Comparison of ENCODE assay signal across 9 cellular contexts in the genomic region with DNA sequence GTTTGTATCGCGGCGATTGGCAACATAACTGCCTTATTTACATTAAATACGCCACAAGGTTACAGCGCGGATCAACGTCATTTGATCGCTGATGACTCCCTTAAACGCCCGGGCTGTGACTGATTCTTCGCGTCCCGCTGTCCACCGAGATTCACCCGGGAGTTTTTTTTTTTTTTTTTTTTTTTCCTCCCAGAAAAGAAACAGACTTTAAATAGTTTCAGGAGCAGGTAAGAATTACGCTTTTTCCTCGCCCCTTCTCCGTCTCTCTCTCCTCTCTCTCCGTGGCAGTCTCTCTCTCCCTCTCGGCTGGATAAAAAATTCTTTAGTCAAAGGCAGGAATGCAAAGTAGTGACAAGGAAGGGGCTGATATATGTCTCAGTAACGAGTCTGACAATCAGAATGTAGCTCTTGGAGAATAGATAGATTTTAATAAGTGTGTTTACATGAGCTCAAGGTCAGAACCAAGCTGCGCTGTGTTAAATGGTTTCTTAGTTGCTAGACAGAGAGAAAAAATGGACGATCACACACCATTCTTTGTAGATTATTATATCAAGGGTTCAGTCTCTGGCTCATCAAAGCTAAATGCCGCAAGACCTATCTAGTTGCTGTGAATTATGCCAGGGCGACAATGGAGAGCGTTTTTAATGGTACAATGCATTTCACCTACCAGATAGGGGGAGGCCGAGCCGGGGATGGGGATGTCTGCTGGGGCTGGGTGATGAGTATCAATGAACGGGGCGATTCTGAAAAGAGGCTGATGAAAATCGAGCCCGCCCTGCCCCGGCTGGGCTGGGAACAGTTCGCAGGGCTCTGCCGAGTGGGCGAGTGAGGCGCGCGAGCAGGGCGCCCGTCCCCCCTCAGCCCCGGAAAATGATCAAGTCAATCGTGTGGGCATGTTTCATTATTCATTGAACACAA.
DNase-seq lines count a peak whose midpoint lies in the region; ATAC-seq and TF ChIP-seq lines count a peak whose summit lies in the region.
"Had no signal": no experiment of that assay in that cellular context is flagged by ENCODE, and none has a peak within 500 bp of the region (broad histone marks: within the 10 kb centered on the region; RNA-seq: fewer than 3 reads in every experiment).

No MANE protein-coding gene starts in this region.

- H3K9ac ChIP-seq in PC-3 (ENCODE audit: low read length) = no peak overlapping the region
- no peak overlapping the region for H3K9ac ChIP-seq in fibroblast of lung (ENCODE audit: insufficient read depth, low read length)

- no peaks in the 10 kb centered on the region for H3K9me2 ChIP-seq in PC-3 (replicated peaks; ENCODE audit: low read length)

- H3K4me3 ChIP-seq in PC-3 (ENCODE audit: low read length) (0 out of 2 replicates have a peak overlapping the region, but pooled peaks have one; percentile 21), fibroblast of lung (replicated peaks in 1 of 4; ENCODE audit: control extremely low read depth in 1 of 4, insufficient read depth in 1 of 4, low read depth in 3 of 4, low read length in 4 of 4) (peak overlapping the region; percentile 20 to 29 (median 24)), sigmoid colon (peak overlapping the region; percentile 17 to 65 (median 62))

- peaks cover 42% of the 10 kb centered on the region for H3K27me3 ChIP-seq in PC-3 (ENCODE audit: low read length)
- peaks cover 13% of the 10 kb centered on the region for H3K27me3 ChIP-seq in fibroblast of lung (ENCODE audit: control insufficient read depth, insufficient read depth, low read length)
- peaks cover 30 to 100% (median 68%) of the 10 kb centered on the region in 3 donors for H3K27me3 ChIP-seq in sigmoid colon

- DNase-seq in GM03348 (ENCODE audit: low spot score) = peak; percentile 64
- DNase-seq in PC-3 = no peak
- peak in 1 of 2 donors; percentile 9 for DNase-seq in fibroblast of lung (ENCODE audit: low read depth in 2 of 2)
- DNase-seq in sigmoid colon = peak; percentile 53
- DNase-seq in foreskin melanocyte = no peak
- DNase-seq in NCI-H187 (lab: John Stamatoyannopoulos, UW) = no peak
- no peak for DNase-seq in activated effector memory CD4-positive, alpha-beta T cell treated with anti-CD3 and anti-CD28 coated beads, Interleukin-2, amount 50 U/mL, for 16 hours

- no TSS peak for BruUV-seq in PC-3 (replicated peaks; lab: Mats Ljungman, UMichigan)

- H2AFZ ChIP-seq in PC-3 (ENCODE audit: low read length) (no peak overlapping the region), fibroblast of lung (ENCODE audit: low read length) (no peak overlapping the region)

- H3K9me3 ChIP-seq in PC-3 (ENCODE audit: low read length) (no peaks in the 10 kb centered on the region), fibroblast of lung (ENCODE audit: control insufficient read depth, insufficient read depth, low read depth, low read length) (no peaks in the 10 kb centered on the region), sigmoid colon (no peaks in the 10 kb centered on the region)

- H3K4me2 ChIP-seq in PC-3 (ENCODE audit: low read length) = no peak overlapping the region
- peak overlapping the region; percentile 82 for H3K4me2 ChIP-seq in fibroblast of lung (ENCODE audit: extremely low read depth, insufficient read depth, low read length)

- H3K79me2 ChIP-seq in PC-3 (ENCODE audit: low read length) (no peaks in the 10 kb centered on the region), fibroblast of lung (ENCODE audit: control insufficient read depth, insufficient read depth, low read length) (no peaks in the 10 kb centered on the region)

- H3F3A ChIP-seq in PC-3 (ENCODE audit: low read length, unreplicated experiment) = no peaks in the 10 kb centered on the region

- ATAC-seq in PC-3 (no peak), GM19023 (IDR thresholded peaks at IDR 0.05; ENCODE audit: unreplicated experiment) (no peak)
- ATAC-seq: HCT116 had no signal

- POLR2A ChIA-PET in PC-3 (lab: Charles Lee; ENCODE audit: unreplicated experiment) = no interaction called here

- H3K27ac ChIP-seq in PC-3 (ENCODE audit: low read length) (no peak overlapping the region), fibroblast of lung (ENCODE audit: insufficient read depth, low read length) (no peak overlapping the region), sigmoid colon (peak overlapping the region; percentile 20 to 70 (median 46))

- no peak for TF ChIP-seq EP300 in sigmoid colon (IDR thresholded peaks at IDR 0.05)

- 3% methylated on average over 43 of the region's 43 CpGs for WGBS in sigmoid colon, 2 donors

- no peak for TF ChIP-seq POLR2A in sigmoid colon (IDR thresholded peaks at IDR 0.05)

- intact Hi-C loops in PC-3 (cut with micrococcal nuclease) = no loop called here
- intact Hi-C loops in sigmoid colon (cut with DNase I) = loop anchor here (5.0 kb wide), 1 partner anchor 422 kb away; no protein-coding TSS in a partner anchor

- CTCF ChIA-PET in PC-3 (lab: Charles Lee) = no interaction called here

- H3K4me1 ChIP-seq in PC-3 (ENCODE audit: insufficient read depth, low read length) (no peaks in the 10 kb centered on the region), fibroblast of lung (ENCODE audit: control insufficient read depth, extremely low read depth, insufficient read depth, low read length) (peaks cover 2% of the 10 kb centered on the region), sigmoid colon (peaks cover 0 to 40% (median 37%) of the 10 kb centered on the region in 4 donors)

- no peak for TF ChIP-seq CTCF in PC-3 (conservative IDR thresholded peaks at IDR 0.05; ENCODE audit: low read depth, low read length)
- no peak for TF ChIP-seq CTCF in fibroblast of lung (conservative IDR thresholded peaks at IDR 0.05 in 1 of 2, IDR thresholded peaks at IDR 0.05 in 1 of 2; ENCODE audit: low read depth in 1 of 2, low read length in 2 of 2)
- TF ChIP-seq CTCF in sigmoid colon (IDR thresholded peaks at IDR 0.05) = no peak

- H4K20me1 ChIP-seq in PC-3 (ENCODE audit: low read length) (no peaks in the 10 kb centered on the region), fibroblast of lung (ENCODE audit: control insufficient read depth, extremely low read depth, insufficient read depth, low read length) (no peaks in the 10 kb centered on the region)

- H3K36me3 ChIP-seq in PC-3 (ENCODE audit: low read depth, low read length) (no peaks in the 10 kb centered on the region), fibroblast of lung (ENCODE audit: control insufficient read depth, insufficient read depth, low read length) (no peaks in the 10 kb centered on the region), sigmoid colon (no peaks in the 10 kb centered on the region)

Comparison
In these comparisons a context has a peak if more than half of its experiments do, and no peak if none do; other contexts are left out.
1. DNase-seq: peak in GM03348 (single experiment) and sigmoid colon (single experiment); none in PC-3 (single experiment), foreskin melanocyte (single experiment), NCI-H187 (0 of 2) and activated effector memory CD4-positive, alpha-beta T cell treated with anti-CD3 and anti-CD28 coated beads, Interleukin-2, amount 50 U/mL, for 16 hours (single experiment).
2. H3K27ac ChIP-seq: peak in sigmoid colon (4 of 4); none in PC-3 (single experiment) and fibroblast of lung (single experiment).
3. Peak in every context shown above with its lines, with median percentiles within 50 percentile points of each other: H3K4me3 ChIP-seq.